14 cellular contexts compared by ENCODE assay signal in genomic region chr12:82858534-82858917, GRCh38.
DNase-seq lines count a peak whose midpoint lies in the region; TF ChIP-seq lines count a peak whose summit lies in the region.
"Had no signal": no experiment of that assay in that cellular context is flagged by ENCODE, and none has a peak within 500 bp of the region (broad histone marks: within the 10 kb centered on the region; RNA-seq: fewer than 3 reads in every experiment).

No MANE protein-coding gene starts in this region.

- no peak overlapping the region for H3K4ac ChIP-seq in mesendoderm (ENCODE audit: low read depth, low read length)

- H3K36me3 ChIP-seq in HUES6 (ENCODE audit: control insufficient read depth, insufficient read depth, low read length) (no peaks in the 10 kb centered on the region), iPS-20b (ENCODE audit: insufficient read depth, low read depth, low read length) (no peaks in the 10 kb centered on the region), mesendoderm (ENCODE audit: control insufficient read depth, insufficient read depth, low read length) (no peaks in the 10 kb centered on the region)
- H3K36me3 ChIP-seq: BE2C had no signal

- peak overlapping the region; percentile 80; the same call in 1 of the 2 replicates for H3K27ac ChIP-seq in HUES6 (ENCODE audit: low read depth, low read length)
- peak overlapping the region in 33 of 59 donors; percentile 4 to 76 (median 57) for H3K27ac ChIP-seq in dorsolateral prefrontal cortex
- no peak overlapping the region for H3K27ac ChIP-seq in iPS-20b (ENCODE audit: low read length)
- peak overlapping the region; percentile 50 for H3K27ac ChIP-seq in substantia nigra (ENCODE audit: low read depth, low read length, poor library complexity, severe bottlenecking)
- H3K27ac ChIP-seq in mesendoderm (ENCODE audit: low read depth, low read length), result no peak overlapping the region
- H3K27ac ChIP-seq: A549, C4-2B, HL-60 had no signal

- no peak overlapping the region for H4K8ac ChIP-seq in mesendoderm (ENCODE audit: low read depth, low read length)

- no peak overlapping the region for H2BK15ac ChIP-seq in mesendoderm (replicated peaks; ENCODE audit: low read depth)

- no peak overlapping the region for H2AK5ac ChIP-seq in mesendoderm (ENCODE audit: low read length)

- DNase-seq in dorsolateral prefrontal cortex (no peak), substantia nigra (lab: John Stamatoyannopoulos, UW) (no peak), NCI-H2029 (lab: John Stamatoyannopoulos, UW) (no peak), mesendoderm (no peak), SHP77 treated with DMSO at 0.1 percent for 48 hours (lab: John Stamatoyannopoulos, UW) (no peak)
- DNase-seq: BE2C; CD4-positive, alpha-beta memory T cell; DMS79; HCEC 1CT had no signal

- H4K5ac ChIP-seq in mesendoderm (ENCODE audit: low read length), result no peak overlapping the region

- H3K9me3 ChIP-seq in HUES6 (ENCODE audit: control insufficient read depth, insufficient read depth, low read depth, low read length) (no peaks in the 10 kb centered on the region), iPS-20b (ENCODE audit: insufficient read depth, low read depth, low read length) (no peaks in the 10 kb centered on the region)
- H3K9me3 ChIP-seq: A549, BE2C had no signal

- no peaks in the 10 kb centered on the region for H3K79me1 ChIP-seq in mesendoderm (ENCODE audit: low read length)

- no peak overlapping the region for H3K4me2 ChIP-seq in mesendoderm (ENCODE audit: low read length)
- H3K4me2 ChIP-seq: A549 had no signal

- no peak overlapping the region for H2BK120ac ChIP-seq in mesendoderm (ENCODE audit: low read depth, low read length)

- peak overlapping the region; percentile 23; the same call in 1 of the 2 replicates for H3K4me3 ChIP-seq in HUES6 (ENCODE audit: low read depth, low read length)
- H3K4me3 ChIP-seq in dorsolateral prefrontal cortex, result no peak overlapping the region
- H3K4me3 ChIP-seq in iPS-20b (ENCODE audit: low read length), result peak overlapping the region; percentile 36; the same call in 1 of the 2 replicates
- no peak overlapping the region for H3K4me3 ChIP-seq in mesendoderm (ENCODE audit: low read length)
- H3K4me3 ChIP-seq: A549 had no signal

- H3K9ac ChIP-seq in HUES6 (ENCODE audit: low read length) (peak overlapping the region; percentile 49), iPS-20b (ENCODE audit: low read depth, low read length) (no peak overlapping the region), mesendoderm (ENCODE audit: low read length) (no peak overlapping the region)

- H3K27me3 ChIP-seq in HUES6 (ENCODE audit: control insufficient read depth, insufficient read depth, low read length), result no peaks in the 10 kb centered on the region
- no peaks in the 10 kb centered on the region for H3K27me3 ChIP-seq in dorsolateral prefrontal cortex
- H3K27me3 ChIP-seq in iPS-20b (ENCODE audit: insufficient read depth, low read length), result no peaks in the 10 kb centered on the region
- H3K27me3 ChIP-seq in mesendoderm (ENCODE audit: insufficient read depth, low read length, poor library complexity), result no peaks in the 10 kb centered on the region
- H3K27me3 ChIP-seq: BE2C had no signal

- H3K4me1 ChIP-seq in HUES6 (ENCODE audit: control insufficient read depth, insufficient read depth, low read length), result peaks cover 22% of the 10 kb centered on the region
- peaks cover 24% of the 10 kb centered on the region for H3K4me1 ChIP-seq in iPS-20b (ENCODE audit: insufficient read depth, low read length)
- no peaks in the 10 kb centered on the region for H3K4me1 ChIP-seq in mesendoderm (ENCODE audit: control insufficient read depth, low read depth, low read length)

- H3K79me2 ChIP-seq in mesendoderm (ENCODE audit: control insufficient read depth, insufficient read depth, low read length), result no peaks in the 10 kb centered on the region

- H3K18ac ChIP-seq in mesendoderm (ENCODE audit: low read length), result no peak overlapping the region

- no peak for TF ChIP-seq CTCF in dorsolateral prefrontal cortex (IDR thresholded peaks at IDR 0.05 in 54 of 56, conservative IDR thresholded peaks at IDR 0.05 in 2 of 56; ENCODE audit: low read depth in 1 of 56, partially characterized antibody in 56 of 56)

- intact Hi-C loops in dorsolateral prefrontal cortex (cut with DNase I), result no loop called here

- no peak overlapping the region for H3K23ac ChIP-seq in mesendoderm (ENCODE audit: low read length)

- H3K56ac ChIP-seq in mesendoderm (ENCODE audit: low read length), result no peak overlapping the region

- H2BK5ac ChIP-seq in mesendoderm (ENCODE audit: low read length), result no peak overlapping the region

- no CpG with 5 or more reads among the region's 3 CpGs for WGBS in mesendoderm (ENCODE audit: extremely low coverage, insufficient coverage, low lambda C conversion rate)

Comparison
In these comparisons a context has a peak if more than half of its experiments do, and no peak if none do; other contexts are left out.
1. H3K27ac ChIP-seq: peak in HUES6 (single experiment), dorsolateral prefrontal cortex (33 of 59) and substantia nigra (single experiment); none in iPS-20b (single experiment) and mesendoderm (single experiment).
2. H3K4me3 ChIP-seq: peak in HUES6 (single experiment) and iPS-20b (single experiment); none in dorsolateral prefrontal cortex (0 of 59) and mesendoderm (single experiment).